In genomic region chr10:110061687-110062086, GRCh38 we compare ENCODE assay signal across 24 cellular contexts.
"Had no signal": no experiment of that assay in that cellular context is flagged by ENCODE, and none has a peak within 500 bp of the region (broad histone marks: within the 10 kb centered on the region; RNA-seq: fewer than 3 reads in every experiment).

No MANE protein-coding gene starts in this region.

- H3K4me3 Mint-ChIP-seq: activated naive CD8-positive, alpha-beta T cell treated with anti-CD3 and anti-CD28 coated beads, Interleukin-2, amount 10 ng/mL, durations not matched to agents 7 days and 5 days; nephron had no signal

- H3K27ac ChIP-seq: foreskin keratinocyte, left lung, tibial nerve, vagina, VCaP had no signal

- H3K4me3 ChIP-seq: left lung, mucosa of descending colon, tibial nerve, vagina had no signal

- DNase-seq: activated CD4-positive, alpha-beta T cell treated with anti-CD3 and anti-CD28 coated beads for 4 hours; activated CD8-positive, alpha-beta memory T cell treated with anti-CD3 and anti-CD28 coated beads for 24 hours; activated naive CD8-positive, alpha-beta T cell treated with anti-CD3 and anti-CD28 coated beads, Interleukin-2, amount 10 ng/mL, durations not matched to agents 7 days and 5 days; anterior cingulate cortex; cerebellar nuclear complex; effector CD8-positive, alpha-beta T cell; foreskin keratinocyte; glutamatergic neuron; hypothalamus; kidney; left lung; mucosa of descending colon; nucleus accumbens; right cardiac atrium; small intestine; stimulated activated CD4-positive, alpha-beta T cell treated with anti-CD3 and anti-CD28 coated beads, Interleukin-4, amount 100 ng/mL, for 24 hours; stimulated activated naive CD4-positive, alpha-beta T cell treated with Interleukin-2 at 50 U/mL for 16 hours; substantia nigra; T-helper 1 cell had no signal

- H3K27me3 Mint-ChIP-seq: activated naive CD8-positive, alpha-beta T cell treated with anti-CD3 and anti-CD28 coated beads, Interleukin-2, amount 10 ng/mL, durations not matched to agents 7 days and 5 days; progenitor cell of endocrine pancreas had no signal

- H3K27me3 ChIP-seq: foreskin keratinocyte, left lung, tibial nerve, vagina had no signal

- ATAC-seq: foreskin keratinocyte, left lung, mucosa of descending colon had no signal

- H3K9me3 Mint-ChIP-seq: activated naive CD8-positive, alpha-beta T cell treated with anti-CD3 and anti-CD28 coated beads, Interleukin-2, amount 10 ng/mL, durations not matched to agents 7 days and 5 days; nephron had no signal

- H3K27ac Mint-ChIP-seq: activated naive CD8-positive, alpha-beta T cell treated with anti-CD3 and anti-CD28 coated beads, Interleukin-2, amount 10 ng/mL, durations not matched to agents 7 days and 5 days; nephron; progenitor cell of endocrine pancreas had no signal
